Comparison of ENCODE assay signal across 16 cellular contexts in the genomic region with DNA sequence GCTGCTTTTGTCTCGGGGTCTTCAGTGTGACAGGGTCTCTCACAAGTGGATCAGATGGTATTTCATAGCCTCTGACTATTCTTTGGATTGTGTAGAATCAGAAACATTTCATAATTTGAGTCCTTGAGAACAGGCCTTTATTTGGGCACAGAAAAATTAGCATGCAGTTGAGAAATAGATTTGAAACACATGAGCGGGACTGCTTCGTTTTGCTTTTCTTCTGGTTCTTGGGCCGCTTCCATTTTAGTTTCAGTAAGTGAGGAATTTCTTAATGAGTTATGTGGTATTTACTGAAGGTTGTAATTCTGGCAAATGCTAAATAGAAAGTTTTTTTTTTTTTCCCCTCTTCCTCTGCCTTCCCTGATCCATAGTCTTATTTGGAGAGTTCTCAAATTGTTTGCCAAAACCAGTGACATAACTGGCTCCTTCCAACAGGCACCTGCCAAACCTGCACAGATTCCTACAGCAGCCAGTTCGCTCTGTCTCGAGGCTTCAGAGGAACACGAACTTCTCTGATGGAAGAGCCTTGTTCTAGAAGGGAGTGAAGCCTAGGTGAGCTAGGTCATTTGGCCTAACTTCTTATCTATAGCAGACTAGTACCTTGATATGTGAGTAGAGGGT.
DNase-seq lines count a peak whose midpoint lies in the region; ATAC-seq and TF ChIP-seq lines count a peak whose summit lies in the region.
"Had no signal": no experiment of that assay in that cellular context is flagged by ENCODE, and none has a peak within 500 bp of the region (broad histone marks: within the 10 kb centered on the region; RNA-seq: fewer than 3 reads in every experiment).

No MANE protein-coding gene starts in this region.

- no peak for TF ChIP-seq POLR2A in prostate gland (IDR thresholded peaks at IDR 0.05)
- TF ChIP-seq POLR2A in upper lobe of left lung (IDR thresholded peaks at IDR 0.05): no peak

- no peaks in the 10 kb centered on the region for H3K36me3 ChIP-seq in prostate gland
- H3K36me3 ChIP-seq in upper lobe of left lung: no peaks in the 10 kb centered on the region

- H3K27me3 ChIP-seq in prostate gland (replicated peaks; ENCODE audit: insufficient read depth) (no peaks in the 10 kb centered on the region), upper lobe of left lung (no peaks in the 10 kb centered on the region)

- no peaks in the 10 kb centered on the region for H3K4me1 ChIP-seq in prostate gland (replicated peaks)
- H3K4me1 ChIP-seq in upper lobe of left lung: peaks cover 0 to 4% (median 0%) of the 10 kb centered on the region in 4 donors

- ATAC-seq in left lobe of liver (peak; percentile 76), upper lobe of left lung (ENCODE audit: low FRiP score in 2 of 2) (no peak)
- ATAC-seq: PC-3 had no signal

- DNase-seq in AG10803 (ENCODE audit: low read depth) (peak; percentile 55), astrocyte of the cerebellum (ENCODE audit: low read depth) (peak; percentile 3), left lobe of liver (ENCODE audit: low spot score) (no peak), prostate gland (ENCODE audit: low spot score) (peak; percentile 19), RKO (ENCODE audit: low spot score) (no peak), upper lobe of left lung (no peak), NCI-H526 treated with DMSO at 0.1 percent for 48 hours (lab: John Stamatoyannopoulos, UW) (no peak), hepatic stellate cell (ENCODE audit: low spot score) (no peak)
- DNase-seq: COR-L47, GF-D8, GOT3, NCI-H1105 treated with DMSO at 0.1 percent for 48 hours, NCI-H1694 treated with DMSO at 0.1 percent for 48 hours, NCI-H345, PC-3 had no signal

- WGBS in prostate gland: 46% methylated on average over 7 of the region's 7 CpGs
- WGBS in upper lobe of left lung, 2 donors: 55 to 64% methylated on average over 7 of the region's 7 CpGs

- H3K9me3 ChIP-seq in prostate gland (no peaks in the 10 kb centered on the region), upper lobe of left lung (no peaks in the 10 kb centered on the region)

- TF ChIP-seq CTCF in AG10803 (conservative IDR thresholded peaks at IDR 0.05; ENCODE audit: low read length) (no peak), astrocyte of the cerebellum (IDR thresholded peaks at IDR 0.05; ENCODE audit: low read depth, low read length, missing control alignments) (no peak), prostate gland (IDR thresholded peaks at IDR 0.05) (no peak), upper lobe of left lung (IDR thresholded peaks at IDR 0.05) (no peak)

- TF ChIP-seq EP300 in upper lobe of left lung (IDR thresholded peaks at IDR 0.05): no peak

- H3K4me3 ChIP-seq in AG10803 (ENCODE audit: low read length) (no peak overlapping the region), astrocyte of the cerebellum (ENCODE audit: low read depth, low read length) (no peak overlapping the region), prostate gland (no peak overlapping the region), upper lobe of left lung (no peak overlapping the region)

- in situ Hi-C loops in astrocyte of the cerebellum (cut with HindIII; ENCODE audit: low sequenced_read_pairs): no loop called here

- H3K27ac ChIP-seq in prostate gland: no peak overlapping the region
- H3K27ac ChIP-seq in upper lobe of left lung: peak overlapping the region in 1 of 4 donors; percentile 4
- H3K27ac ChIP-seq: HL-60 had no signal

- intact Hi-C loops in prostate gland (cut with DNase I): no loop called here

Comparison
In these comparisons a context has a peak if more than half of its experiments do, and no peak if none do; other contexts are left out.
1. DNase-seq: peak in AG10803 (single experiment), astrocyte of the cerebellum (single experiment) and prostate gland (single experiment); none in left lobe of liver (single experiment), RKO (single experiment), upper lobe of left lung (0 of 2), NCI-H526 treated with DMSO at 0.1 percent for 48 hours (single experiment) and hepatic stellate cell (single experiment).